Comparison of ENCODE assay signal across 1 cellular context in genomic region chr5:113776168-113776567, GRCh38.
A peak's percentile ranks its signal among the peaks of the same experiment; 100 is the strongest.
TF ChIP-seq lines count a peak whose summit lies in the region.

No MANE protein-coding gene starts in this region.

TF ChIP-seq in WTC11, 78 proteins besides CTCF, POLR2A, EP300 and RAD21 (continued from another document):
- no peak for TF ChIP-seq STAT6 (CRISPR knock-in tag; conservative IDR thresholded peaks at IDR 0.05; ENCODE audit: low read depth)
- TF ChIP-seq OVOL2 (CRISPR knock-in tag; IDR thresholded peaks at IDR 0.05; ENCODE audit: borderline replicate concordance): no peak
- no peak for TF ChIP-seq NFE2L1 (CRISPR knock-in tag; IDR thresholded peaks at IDR 0.05)
- TF ChIP-seq ZNF281 (CRISPR knock-in tag; IDR thresholded peaks at IDR 0.05): 0 out of 2 replicates have a peak, but pooled peaks have one; percentile 27
- TF ChIP-seq SP1 (CRISPR knock-in tag; conservative IDR thresholded peaks at IDR 0.05): no peak
- TF ChIP-seq PRDM15 (CRISPR knock-in tag; IDR thresholded peaks at IDR 0.05): no peak
TF ChIP-seq in WTC11: peak in this region for 2.
